21 cellular contexts compared by ENCODE assay signal in genomic region chr6:17240803-17241500, GRCh38. TPM values are rescaled to one million over a fixed set of nuclear protein-coding genes. Genes with fewer than 3 reads are reported as not detected.
A peak's percentile ranks its signal among the peaks of the same experiment; 100 is the strongest.
DNase-seq lines count a peak whose midpoint lies in the region; ATAC-seq, FAIRE-seq and TF ChIP-seq lines count a peak whose summit lies in the region.
"Had no signal": no experiment of that assay in that cellular context is flagged by ENCODE, and none has a peak within 500 bp of the region (broad histone marks: within the 10 kb centered on the region; RNA-seq: fewer than 3 reads in every experiment).

No MANE protein-coding gene starts in this region.

- H3K23ac ChIP-seq in mesendoderm (ENCODE audit: low read length): no peak overlapping the region

- H3K27ac Mint-ChIP-seq in WTC11: no peak overlapping the region
- H3K27ac Mint-ChIP-seq in activated T-cell treated with anti-CD3 and anti-CD28 coated beads, Interleukin-2, amount 50 U/mL, for 72 hours: no peak overlapping the region
- H3K27ac Mint-ChIP-seq: CD14-positive monocyte; CD8-positive, alpha-beta T cell had no signal

- no peak overlapping the region for H2AK5ac ChIP-seq in mesendoderm (ENCODE audit: low read length)

- H4K5ac ChIP-seq in mesendoderm (ENCODE audit: low read length): no peak overlapping the region

- no peak overlapping the region for H4K8ac ChIP-seq in mesendoderm (ENCODE audit: low read depth, low read length)

- H3K4ac ChIP-seq in mesendoderm (ENCODE audit: low read depth, low read length): no peak overlapping the region

- H3K36me3 ChIP-seq in mesendoderm (ENCODE audit: control insufficient read depth, insufficient read depth, low read length): no peaks in the 10 kb centered on the region
- H3K36me3 ChIP-seq: BE2C had no signal

- no peak for TF ChIP-seq CTCF in WTC11 (IDR thresholded peaks at IDR 0.05)

- H3K36me3 Mint-ChIP-seq in WTC11: no peaks in the 10 kb centered on the region
- no peaks in the 10 kb centered on the region for H3K36me3 Mint-ChIP-seq in activated T-cell treated with anti-CD3 and anti-CD28 coated beads, Interleukin-2, amount 50 U/mL, for 72 hours (ENCODE audit: insufficient read depth in 2 of 2)
- H3K36me3 Mint-ChIP-seq: CD14-positive monocyte; CD8-positive, alpha-beta T cell had no signal

- FAIRE-seq in H54 (lab: Jason Lieb, UNC): peak; percentile 30
- FAIRE-seq: A549, D721Med, GM12892, GM19239 had no signal

- no peak overlapping the region for H3K18ac ChIP-seq in mesendoderm (ENCODE audit: low read length)

- H3K27me3 Mint-ChIP-seq in WTC11 (ENCODE audit: low read depth): no peaks in the 10 kb centered on the region
- H3K27me3 Mint-ChIP-seq in activated T-cell treated with anti-CD3 and anti-CD28 coated beads, Interleukin-2, amount 50 U/mL, for 72 hours (ENCODE audit: low read depth): peaks cover 15% of the 10 kb centered on the region

- POLR2A ChIA-PET in WTC11 (lab: Charles Lee): no interaction called here

- no peak for TF ChIP-seq POLR2A in H54 (IDR thresholded peaks at IDR 0.05; ENCODE audit: low read depth, low read length)

- peaks cover 19% of the 10 kb centered on the region for H3K4me1 Mint-ChIP-seq in WTC11
- H3K4me1 Mint-ChIP-seq in activated T-cell treated with anti-CD3 and anti-CD28 coated beads, Interleukin-2, amount 50 U/mL, for 72 hours (ENCODE audit: low read depth): no peaks in the 10 kb centered on the region
- H3K4me1 Mint-ChIP-seq: CD14-positive monocyte had no signal

- H3K56ac ChIP-seq in mesendoderm (ENCODE audit: low read length): no peak overlapping the region

- H3K79me2 ChIP-seq in mesendoderm (ENCODE audit: control insufficient read depth, insufficient read depth, low read length): no peaks in the 10 kb centered on the region

- no peak overlapping the region for H2BK5ac ChIP-seq in mesendoderm (ENCODE audit: low read length)

- WGBS in mesendoderm (ENCODE audit: extremely low coverage, insufficient coverage, low lambda C conversion rate): no CpG with 5 or more reads among the region's 3 CpGs

- no peak overlapping the region for H3K9ac ChIP-seq in mesendoderm (ENCODE audit: low read length)

- H3K9me3 Mint-ChIP-seq in WTC11: peaks cover 26% of the 10 kb centered on the region
- peaks cover 3 to 7% of the 10 kb centered on the region in 2 donors for H3K9me3 Mint-ChIP-seq in activated T-cell treated with anti-CD3 and anti-CD28 coated beads, Interleukin-2, amount 50 U/mL, for 72 hours

- H3K4me1 ChIP-seq in mesendoderm (ENCODE audit: control insufficient read depth, low read depth, low read length): no peaks in the 10 kb centered on the region
- H3K4me1 ChIP-seq: A549, BE2C had no signal

- no peak overlapping the region for H2BK120ac ChIP-seq in mesendoderm (ENCODE audit: low read depth, low read length)

- H3K4me3 Mint-ChIP-seq in WTC11: no peak overlapping the region
- no peak overlapping the region for H3K4me3 Mint-ChIP-seq in activated T-cell treated with anti-CD3 and anti-CD28 coated beads, Interleukin-2, amount 50 U/mL, for 72 hours
- H3K4me3 Mint-ChIP-seq: CD14-positive monocyte; CD8-positive, alpha-beta T cell had no signal

- H3K27me3 ChIP-seq in mesendoderm (ENCODE audit: insufficient read depth, low read length, poor library complexity): no peaks in the 10 kb centered on the region
- H3K27me3 ChIP-seq: BE2C had no signal

- CTCF ChIA-PET in WTC11 (lab: Charles Lee): interaction anchor here (1.5 kb wide), 1 partner anchor 343 kb away, joined by 3 read pairs; no protein-coding TSS in a partner anchor

- H2BK15ac ChIP-seq in mesendoderm (replicated peaks; ENCODE audit: low read depth): no peak overlapping the region

- no peak overlapping the region for H3K4me3 ChIP-seq in mesendoderm (ENCODE audit: low read length)
- H3K4me3 ChIP-seq: A549 had no signal

- no peak overlapping the region for H3K27ac ChIP-seq in mesendoderm (ENCODE audit: low read depth, low read length)
- H3K27ac ChIP-seq: A549, HL-60 had no signal

- H3K79me1 ChIP-seq in mesendoderm (ENCODE audit: low read length): no peaks in the 10 kb centered on the region

- no peak overlapping the region for H3K4me2 ChIP-seq in mesendoderm (ENCODE audit: low read length)
- H3K4me2 ChIP-seq: A549 had no signal

- ATAC-seq in WTC11: no peak
- no peak for ATAC-seq in activated T-cell treated with anti-CD3 and anti-CD28 coated beads, Interleukin-2, amount 50 U/mL, for 72 hours (replicated peaks in 1 of 2)
- ATAC-seq: A549; CD8-positive, alpha-beta T cell had no signal

- DNase-seq in H54 (ENCODE audit: insufficient read length, low spot score): no peak
- peak; percentile 8 to 12 for DNase-seq in Kasumi-1 (lab: John Stamatoyannopoulos, UW)
- DNase-seq in WTC11 (ENCODE audit: low spot score): no peak
- DNase-seq in mesendoderm: peak; percentile 22
- no peak for DNase-seq in activated T-cell treated with anti-CD3 and anti-CD28 coated beads, Interleukin-2, amount 50 U/mL, for 72 hours
- DNase-seq in medulla oblongata (ENCODE audit: extremely low spot score): no peak
- DNase-seq: BE2C; CD8-positive, alpha-beta T cell; COR-L47; DMS153; DMS79 treated with DMSO at 0.1 percent for 48 hours; EL; GDM1; H7; IMR-90 had no signal

TF ChIP-seq in WTC11, 78 proteins besides CTCF, POLR2A, EP300 and RAD21:
- no peak for TF ChIP-seq MAX (CRISPR knock-in tag; IDR thresholded peaks at IDR 0.05)
- peak; percentile 59 for TF ChIP-seq USF2 (CRISPR knock-in tag; IDR thresholded peaks at IDR 0.05)
- TF ChIP-seq ZNF317 (CRISPR knock-in tag; IDR thresholded peaks at IDR 0.05; ENCODE audit: borderline replicate concordance, low read depth): peak; percentile 76

RNA-seq across cellular contexts. Expression of gene RBM24, which starts 40.2 kb away (rescaled TPM):
- 0.48 to 0.63 TPM (median 0.57 TPM) in 3 replicates for total RNA-seq in WTC11 (2021)
- polyA plus RNA-seq in mesendoderm (2013, experiment 1 of 2): 2.4 TPM
- 2.0 TPM for polyA plus RNA-seq in mesendoderm (2013, experiment 2 of 2)
- not detected for total RNA-seq in activated T-cell treated with anti-CD3 and anti-CD28 coated beads, Interleukin-2, amount 50 U/mL, for 72 hours
- polyA plus RNA-seq: CD14-positive monocyte had no signal

Comparison
In these comparisons a context has a peak if more than half of its experiments do, and no peak if none do; other contexts are left out.
1. DNase-seq: peak in Kasumi-1 (2 of 2) and mesendoderm (single experiment); none in H54 (single experiment), WTC11 (single experiment), activated T-cell treated with anti-CD3 and anti-CD28 coated beads, Interleukin-2, amount 50 U/mL, for 72 hours (0 of 2) and medulla oblongata (single experiment).